18 cellular contexts compared by ENCODE assay signal in the genomic region with DNA sequence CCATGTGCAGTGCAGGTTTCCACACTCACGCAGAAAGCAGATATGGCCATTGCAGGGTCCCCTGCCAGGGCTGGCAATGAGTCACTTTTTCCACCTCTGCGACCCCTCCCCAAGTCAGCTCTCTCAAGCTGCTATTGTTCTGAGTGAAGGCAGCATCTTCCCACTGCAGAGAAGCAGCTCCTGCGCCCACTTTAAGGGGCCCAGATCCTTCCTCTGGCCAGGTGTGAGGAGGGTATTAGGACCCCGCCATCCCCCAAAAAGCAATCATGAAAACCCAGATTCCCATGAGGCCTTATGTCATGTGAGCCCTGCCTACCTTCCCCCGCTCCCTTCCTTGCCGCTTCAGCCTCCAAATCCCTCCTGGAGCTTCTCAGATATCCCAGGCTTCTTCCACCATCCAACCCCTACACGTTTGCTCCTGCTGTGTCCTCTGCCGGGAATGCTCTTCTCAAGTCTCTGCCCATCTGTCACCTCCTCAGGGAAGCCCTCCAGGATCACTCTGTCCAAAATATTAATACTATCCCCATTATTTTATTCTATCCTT.
A peak's percentile ranks its signal among the peaks of the same experiment; 100 is the strongest.
DNase-seq lines count a peak whose midpoint lies in the region; ATAC-seq, FAIRE-seq and TF ChIP-seq lines count a peak whose summit lies in the region.
"Had no signal": no experiment of that assay in that cellular context is flagged by ENCODE, and none has a peak within 500 bp of the region (broad histone marks: within the 10 kb centered on the region; RNA-seq: fewer than 3 reads in every experiment).

No MANE protein-coding gene starts in this region.

- DNase-seq in astrocyte (ENCODE audit: low read depth) = no peak
- peak; percentile 72 for DNase-seq in islet precursor cell
- no peak for DNase-seq in neuronal stem cell (ENCODE audit: low spot score)
- DNase-seq in left lung = no peak
- DNase-seq in occipital lobe (lab: John Stamatoyannopoulos, UW) = no peak
- DNase-seq in GOT3 (lab: John Stamatoyannopoulos, UW) = no peak
- DNase-seq: CD4-positive, CD25-positive, alpha-beta regulatory T cell; COR-L47; DND-41; KG1; NCI-H1092 treated with DMSO at 0.1 percent for 48 hours; NCI-H1436 treated with DMSO at 0.1 percent for 48 hours; NCI-H1930; SHP77 treated with DMSO at 0.1 percent for 48 hours had no signal

- no peaks in the 10 kb centered on the region for H3K27me3 Mint-ChIP-seq in astrocyte (ENCODE audit: low read depth, unreplicated experiment)

- H4K20me1 ChIP-seq in astrocyte (ENCODE audit: insufficient read depth, low read length) = no peaks in the 10 kb centered on the region

- intact Hi-C loops in left lung (cut with DNase I) = no loop called here

- FAIRE-seq in astrocyte (lab: Jason Lieb, UNC) = no peak
- FAIRE-seq: GM12891 had no signal

- no peaks in the 10 kb centered on the region for H3K79me2 ChIP-seq in astrocyte (ENCODE audit: insufficient read depth, low read length)

- H3K27me3 ChIP-seq in astrocyte (ENCODE audit: insufficient read depth, low read length) (no peaks in the 10 kb centered on the region), neuronal stem cell (ENCODE audit: control insufficient read depth in 3 of 3, insufficient read depth in 3 of 3, low read depth in 1 of 3, low read length in 3 of 3) (no peaks in the 10 kb centered on the region), left lung (peaks cover 0 to 16% of the 10 kb centered on the region in 2 donors)

- H3K36me3 Mint-ChIP-seq in astrocyte (ENCODE audit: low read depth, unreplicated experiment) = peaks cover 2% of the 10 kb centered on the region
- H3K36me3 Mint-ChIP-seq: CD4-positive, CD25-positive, alpha-beta regulatory T cell had no signal

- H2AK5ac ChIP-seq in neuronal stem cell (ENCODE audit: low read depth, low read length) = no peak overlapping the region

- peak overlapping the region; percentile 6 for H3K18ac ChIP-seq in neuronal stem cell (ENCODE audit: low read length)

- H3K36me3 ChIP-seq in HEK293 (ENCODE audit: control insufficient read depth in 2 of 2, insufficient read depth in 1 of 2, low read length in 2 of 2) (no peaks in the 10 kb centered on the region), astrocyte (ENCODE audit: insufficient read depth, low read length) (no peaks in the 10 kb centered on the region), neuronal stem cell (replicated peaks in 1 of 2; ENCODE audit: control insufficient read depth in 2 of 2, insufficient read depth in 2 of 2, low read length in 2 of 2) (no peaks in the 10 kb centered on the region), left lung (no peaks in the 10 kb centered on the region)

- peaks cover 31% of the 10 kb centered on the region for H3K4me1 Mint-ChIP-seq in astrocyte (ENCODE audit: low read depth, unreplicated experiment)

- no peak for TF ChIP-seq CTCF in HEK293 (tag by site-specific recombination; IDR thresholded peaks at IDR 0.05)
- TF ChIP-seq CTCF in astrocyte (IDR thresholded peaks at IDR 0.05; ENCODE audit: insufficient read depth, low read depth, low read length) = no peak
- TF ChIP-seq CTCF in left lung (IDR thresholded peaks at IDR 0.05) = no peak

- H3K4me2 ChIP-seq in astrocyte (ENCODE audit: low read length) = no peak overlapping the region
- H3K4me2 ChIP-seq in neuronal stem cell (ENCODE audit: insufficient read depth, low read length, poor library complexity, severe bottlenecking) = no peak overlapping the region

- POLR2A ChIA-PET in HEK293 (lab: Yijun Ruan, JAX) = no interaction called here

- WGBS in neuronal stem cell (ENCODE audit: extremely low coverage in 2 of 2, insufficient read length in 2 of 2, insufficient replicate concordance in 1 of 2), 2 donors = no CpG with 5 or more reads among the region's 8 CpGs

- CTCF ChIA-PET in HEK293 (lab: Yijun Ruan, JAX) = interaction anchor here (0.6 to 6.6 kb wide), 4 partner anchors 11 to 334 kb away, joined by 3 to 39 read pairs (median 4); no protein-coding TSS in a partner anchor

- H2BK5ac ChIP-seq in neuronal stem cell (ENCODE audit: low read length) = no peak overlapping the region

- no peak overlapping the region for H4K8ac ChIP-seq in neuronal stem cell (ENCODE audit: low read depth, low read length)

- H4K91ac ChIP-seq in neuronal stem cell (ENCODE audit: low read depth, low read length, poor library complexity) = peak overlapping the region; percentile 31

- H3K9ac ChIP-seq in astrocyte (ENCODE audit: low read length) (no peak overlapping the region), neuronal stem cell (ENCODE audit: low read depth, low read length, poor library complexity) (no peak overlapping the region)

- H3K4me1 ChIP-seq in HEK293 (ENCODE audit: control insufficient read depth, insufficient read depth, low read length) (no peaks in the 10 kb centered on the region), astrocyte (ENCODE audit: insufficient read depth, low read length) (peaks cover 28% of the 10 kb centered on the region), neuronal stem cell (ENCODE audit: control insufficient read depth in 2 of 2, insufficient read depth in 1 of 2, low read depth in 1 of 2, low read length in 2 of 2) (peaks cover 8 to 9% of the 10 kb centered on the region in 2 donors), left lung (no peaks in the 10 kb centered on the region)

- peaks cover 25% of the 10 kb centered on the region for H3K9me3 Mint-ChIP-seq in astrocyte (ENCODE audit: unreplicated experiment)

- peak overlapping the region; percentile 62 for H3K27ac Mint-ChIP-seq in astrocyte (ENCODE audit: unreplicated experiment)
- H3K27ac Mint-ChIP-seq: CD4-positive, CD25-positive, alpha-beta regulatory T cell had no signal

- no peak overlapping the region for H3K4me3 ChIP-seq in HEK293 (ENCODE audit: low read depth, low read length)
- H3K4me3 ChIP-seq in astrocyte (ENCODE audit: insufficient read depth, low read depth, low read length) = no peak overlapping the region
- H3K4me3 ChIP-seq in neuronal stem cell (ENCODE audit: low read length in 2 of 2) = peak overlapping the region in 1 of 2 donors; percentile 58
- no peak overlapping the region for H3K4me3 ChIP-seq in left lung
- H3K4me3 ChIP-seq: SK-N-MC had no signal

- H3K9me3 ChIP-seq in HEK293 (ENCODE audit: control insufficient read depth, insufficient read depth, low read depth, low read length) (no peaks in the 10 kb centered on the region), astrocyte (ENCODE audit: insufficient read depth, low read depth, low read length) (peaks cover 4% of the 10 kb centered on the region), neuronal stem cell (replicated peaks in 1 of 2; ENCODE audit: control insufficient read depth in 2 of 2, insufficient read depth in 1 of 2, low read depth in 1 of 2, low read length in 2 of 2) (no peaks in the 10 kb centered on the region), left lung (no peaks in the 10 kb centered on the region)

- H2BK15ac ChIP-seq in neuronal stem cell (ENCODE audit: low read length) = peak overlapping the region; percentile 19

- H2BK120ac ChIP-seq in neuronal stem cell (ENCODE audit: low read depth, low read length) = no peak overlapping the region

- H2AFZ ChIP-seq in astrocyte (ENCODE audit: low read depth, low read length) (no peak overlapping the region), neuronal stem cell (ENCODE audit: low read length) (no peak overlapping the region)

- H3K4me3 Mint-ChIP-seq in astrocyte (ENCODE audit: unreplicated experiment) = no peak overlapping the region
- H3K4me3 Mint-ChIP-seq: CD4-positive, CD25-positive, alpha-beta regulatory T cell had no signal

- no peak overlapping the region for H2BK12ac ChIP-seq in neuronal stem cell (ENCODE audit: low read length)

- no peak overlapping the region for H3K14ac ChIP-seq in neuronal stem cell (ENCODE audit: low read length)

- H3K27ac ChIP-seq in HEK293 (ENCODE audit: extremely low read depth, low read depth, low read length) (no peak overlapping the region), astrocyte (ENCODE audit: low read depth, low read length) (no peak overlapping the region), neuronal stem cell (replicated peaks; ENCODE audit: low read length) (no peak overlapping the region), left lung (no peak overlapping the region)
- H3K27ac ChIP-seq: RWPE1, SK-N-MC had no signal

- peak overlapping the region; percentile 6 for H3K23ac ChIP-seq in neuronal stem cell (ENCODE audit: low read depth, low read length, poor library complexity)

- ATAC-seq in left lung = no peak

- no peak overlapping the region for H3K4ac ChIP-seq in neuronal stem cell (ENCODE audit: low read length)

- no peaks in the 10 kb centered on the region for H3K79me1 ChIP-seq in neuronal stem cell (ENCODE audit: low read depth, low read length)

TF ChIP-seq in HEK293, 187 proteins besides CTCF, POLR2A, EP300 and RAD21:
- peak; percentile 68 for TF ChIP-seq GLIS1 (tag by site-specific recombination; IDR thresholded peaks at IDR 0.05)
- TF ChIP-seq, protein P1, sequence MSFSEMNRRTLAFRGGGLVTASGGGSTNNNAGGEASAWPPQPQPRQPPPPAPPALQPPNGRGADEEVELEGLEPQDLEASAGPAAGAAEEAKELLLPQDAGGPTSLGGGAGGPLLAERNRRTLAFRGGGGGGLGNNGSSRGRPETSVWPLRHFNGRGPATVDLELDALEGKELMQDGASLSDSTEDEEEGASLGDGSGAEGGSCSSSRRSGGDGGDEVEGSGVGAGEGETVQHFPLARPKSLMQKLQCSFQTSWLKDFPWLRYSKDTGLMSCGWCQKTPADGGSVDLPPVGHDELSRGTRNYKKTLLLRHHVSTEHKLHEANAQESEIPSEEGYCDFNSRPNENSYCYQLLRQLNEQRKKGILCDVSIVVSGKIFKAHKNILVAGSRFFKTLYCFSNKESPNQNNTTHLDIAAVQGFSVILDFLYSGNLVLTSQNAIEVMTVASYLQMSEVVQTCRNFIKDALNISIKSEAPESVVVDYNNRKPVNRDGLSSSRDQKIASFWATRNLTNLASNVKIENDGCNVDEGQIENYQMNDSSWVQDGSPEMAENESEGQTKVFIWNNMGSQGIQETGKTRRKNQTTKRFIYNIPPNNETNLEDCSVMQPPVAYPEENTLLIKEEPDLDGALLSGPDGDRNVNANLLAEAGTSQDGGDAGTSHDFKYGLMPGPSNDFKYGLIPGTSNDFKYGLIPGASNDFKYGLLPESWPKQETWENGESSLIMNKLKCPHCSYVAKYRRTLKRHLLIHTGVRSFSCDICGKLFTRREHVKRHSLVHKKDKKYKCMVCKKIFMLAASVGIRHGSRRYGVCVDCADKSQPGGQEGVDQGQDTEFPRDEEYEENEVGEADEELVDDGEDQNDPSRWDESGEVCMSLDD (tag by site-specific recombination; IDR thresholded peaks at IDR 0.05) = no peak
- peak; percentile 50; the same call in 1 of the 2 replicates for TF ChIP-seq ZIC2 (tag by site-specific recombination; IDR thresholded peaks at IDR 0.05)
